ENCODE assay signal across 11 cellular contexts in the genomic region with DNA sequence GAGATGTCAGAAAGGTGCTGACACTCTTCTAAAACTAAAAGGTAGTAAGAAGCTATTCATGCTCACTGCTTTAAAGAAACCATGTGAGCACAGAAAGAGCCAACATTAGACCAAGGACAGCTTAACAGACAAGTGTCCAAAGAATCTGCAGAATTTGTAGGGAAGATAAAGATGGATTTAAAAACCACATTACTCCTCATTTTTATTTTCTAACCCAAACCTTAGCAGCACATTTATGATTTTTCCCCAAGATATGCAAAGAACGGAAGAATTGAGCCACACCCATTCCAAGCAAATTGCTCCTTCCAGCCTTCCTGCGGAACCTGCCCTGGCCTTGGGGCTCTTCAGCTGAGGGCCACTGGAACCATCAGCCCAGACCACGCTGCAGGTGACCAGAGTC. TPM values are rescaled to one million over a fixed set of nuclear protein-coding genes. Genes with fewer than 3 reads are reported as not detected.
DNase-seq lines count a peak whose midpoint lies in the region; ATAC-seq and TF ChIP-seq lines count a peak whose summit lies in the region.
"Had no signal": no experiment of that assay in that cellular context is flagged by ENCODE, and none has a peak within 500 bp of the region (broad histone marks: within the 10 kb centered on the region; RNA-seq: fewer than 3 reads in every experiment).

No MANE protein-coding gene starts in this region.

- CTCF ChIA-PET in Calu3 (lab: Charles Lee) = interaction anchor here (0.6 to 2.9 kb wide), 4 partner anchors 9 to 147 kb away, joined by 3 to 16 read pairs (median 7); no protein-coding TSS in a partner anchor

- no peak for TF ChIP-seq CTCF in Calu3 (IDR thresholded peaks at IDR 0.05; ENCODE audit: unreplicated experiment)
- TF ChIP-seq CTCF in Peyer's patch (IDR thresholded peaks at IDR 0.05) = no peak
- TF ChIP-seq CTCF in colonic mucosa (IDR thresholded peaks at IDR 0.05) = no peak

- H3K27me3 ChIP-seq in Peyer's patch (no peaks in the 10 kb centered on the region), skeletal muscle tissue (ENCODE audit: control insufficient read depth in 3 of 3, insufficient read depth in 3 of 3, low read length in 3 of 3) (no peaks in the 10 kb centered on the region), colonic mucosa (no peaks in the 10 kb centered on the region)
- H3K27me3 ChIP-seq in effector memory CD4-positive, alpha-beta T cell (replicated peaks; ENCODE audit: control insufficient read depth, insufficient read depth, low read length, poor library complexity, severe bottlenecking) = no peaks in the 10 kb centered on the region
- H3K27me3 ChIP-seq: suprapubic skin had no signal

- H3K27ac Mint-ChIP-seq in Calu3 (ENCODE audit: unreplicated experiment) = peak overlapping the region; percentile 37

- ATAC-seq in HG03196 (IDR thresholded peaks at IDR 0.05; ENCODE audit: unreplicated experiment) = no peak

- H3K27me3 Mint-ChIP-seq in Calu3 (ENCODE audit: unreplicated experiment) = no peaks in the 10 kb centered on the region

- peaks cover 81% of the 10 kb centered on the region for H3K4me1 Mint-ChIP-seq in Calu3 (ENCODE audit: low read depth, unreplicated experiment)

- no peaks in the 10 kb centered on the region for H3K9me3 ChIP-seq in Peyer's patch
- H3K9me3 ChIP-seq in effector memory CD4-positive, alpha-beta T cell (ENCODE audit: control insufficient read depth, low read length) = no peaks in the 10 kb centered on the region
- no peaks in the 10 kb centered on the region for H3K9me3 ChIP-seq in skeletal muscle tissue (ENCODE audit: control insufficient read depth in 3 of 3, low read length in 3 of 3)
- no peaks in the 10 kb centered on the region for H3K9me3 ChIP-seq in colonic mucosa
- H3K9me3 ChIP-seq: suprapubic skin had no signal

- H3K9me3 Mint-ChIP-seq in Calu3 (ENCODE audit: low read depth, unreplicated experiment) = no peaks in the 10 kb centered on the region

- H3K27ac ChIP-seq in Peyer's patch = peak overlapping the region; percentile 24 to 65 (median 54)
- H3K27ac ChIP-seq in effector memory CD4-positive, alpha-beta T cell (ENCODE audit: insufficient read depth, low read length, poor library complexity, severe bottlenecking) = peak overlapping the region; percentile 76
- H3K27ac ChIP-seq in skeletal muscle tissue (ENCODE audit: low read depth, low read length) = peak overlapping the region; percentile 34
- no peak overlapping the region for H3K27ac ChIP-seq in colonic mucosa

- H3K4me3 Mint-ChIP-seq in Calu3 (ENCODE audit: low read depth, unreplicated experiment) = no peak overlapping the region

- DNase-seq in Calu3 (no peak), Peyer's patch (no peak), colonic mucosa (no peak), NCI-H1092 treated with DMSO at 0.1 percent for 48 hours (lab: John Stamatoyannopoulos, UW) (no peak)
- DNase-seq in effector memory CD4-positive, alpha-beta T cell = no peak
- DNase-seq: NCI-H1436 treated with DMSO at 0.1 percent for 48 hours, NCI-H524 treated with DMSO at 0.1 percent for 48 hours, T1000 had no signal

- no peak overlapping the region for H3K4me3 ChIP-seq in Peyer's patch
- H3K4me3 ChIP-seq in effector memory CD4-positive, alpha-beta T cell (ENCODE audit: insufficient read depth, low read depth, low read length, poor library complexity, severe bottlenecking) = peak overlapping the region; percentile 20
- no peak overlapping the region for H3K4me3 ChIP-seq in skeletal muscle tissue (ENCODE audit: low read length in 3 of 3)
- H3K4me3 ChIP-seq in colonic mucosa = no peak overlapping the region
- H3K4me3 ChIP-seq: suprapubic skin had no signal

- H3K4me1 ChIP-seq in Peyer's patch = peaks cover 0 to 70% (median 34%) of the 10 kb centered on the region in 4 donors
- H3K4me1 ChIP-seq in effector memory CD4-positive, alpha-beta T cell (ENCODE audit: control insufficient read depth, insufficient read depth, low read length, poor library complexity, severe bottlenecking) = peaks cover 82% of the 10 kb centered on the region
- H3K4me1 ChIP-seq in skeletal muscle tissue (ENCODE audit: control insufficient read depth in 3 of 3, insufficient read depth in 3 of 3, low read length in 3 of 3) = peaks cover 61 to 81% (median 62%) of the 10 kb centered on the region in 3 donors
- H3K4me1 ChIP-seq in colonic mucosa = no peaks in the 10 kb centered on the region

- H3K9ac ChIP-seq in skeletal muscle tissue (ENCODE audit: low read depth in 1 of 3, low read length in 3 of 3) = no peak overlapping the region
- H3K9ac ChIP-seq in colonic mucosa (ENCODE audit: low read depth in 2 of 2, low read length in 2 of 2) = no peak overlapping the region

- BruUV-seq in Calu3 (replicated peaks; lab: Mats Ljungman, UMichigan) = no TSS peak

- no peak for TF ChIP-seq POLR2A in Peyer's patch (IDR thresholded peaks at IDR 0.05)

- H3K36me3 ChIP-seq in Peyer's patch (peaks cover 0 to 15% (median 0%) of the 10 kb centered on the region in 3 donors), skeletal muscle tissue (ENCODE audit: control insufficient read depth in 3 of 3, insufficient read depth in 3 of 3, low read length in 3 of 3) (peaks cover 0 to 6% (median 2%) of the 10 kb centered on the region in 3 donors), colonic mucosa (no peaks in the 10 kb centered on the region)
- H3K36me3 ChIP-seq in effector memory CD4-positive, alpha-beta T cell (ENCODE audit: control insufficient read depth, insufficient read depth, low read length) = peaks cover 12% of the 10 kb centered on the region
- H3K36me3 ChIP-seq: suprapubic skin had no signal

- intact Hi-C loops in Calu3 (cut with micrococcal nuclease; ENCODE audit: unreplicated experiment) = no loop called here
- intact Hi-C loops in colonic mucosa (cut with DNase I) = no loop called here

- peaks cover 82% of the 10 kb centered on the region for H3K36me3 Mint-ChIP-seq in Calu3 (ENCODE audit: insufficient read depth, unreplicated experiment)

RNA-seq across cellular contexts. Expression of gene MBP, which starts 26.9 kb away (rescaled TPM):
- total RNA-seq in Calu3 (2022) (221 and 257 TPM in 2 replicates), Peyer's patch (10 to 100 TPM; 40.9 to 67.7 (median 51.8) TPM), skeletal muscle tissue (22.4 TPM), colonic mucosa (10 to 100 TPM; 43.0 to 65.8 TPM)
